In the genomic region with DNA sequence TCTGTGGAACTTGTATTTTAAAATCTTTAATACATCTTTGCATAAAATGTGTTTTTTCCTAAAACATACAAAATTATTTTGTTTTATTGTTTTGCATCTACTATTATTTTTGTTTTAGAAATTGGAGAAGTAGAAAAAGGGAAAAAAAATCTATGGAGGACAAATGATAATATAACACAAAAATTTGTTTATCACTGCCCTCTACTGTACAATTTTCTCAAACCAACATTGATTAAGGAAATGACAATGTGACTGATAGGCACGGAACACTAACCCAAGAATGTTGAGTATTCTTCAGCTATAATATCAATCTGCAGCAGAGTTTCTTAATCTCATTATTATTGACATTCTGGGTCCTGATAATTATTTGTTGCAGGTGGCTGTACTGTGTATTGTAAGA, we compare ENCODE assay signal across 9 cellular contexts. TPM values are rescaled to one million over a fixed set of nuclear protein-coding genes. Genes with fewer than 3 reads are reported as not detected.
DNase-seq lines count a peak whose midpoint lies in the region; ATAC-seq, FAIRE-seq and TF ChIP-seq lines count a peak whose summit lies in the region.
"Had no signal": no experiment of that assay in that cellular context is flagged by ENCODE, and none has a peak within 500 bp of the region (broad histone marks: within the 10 kb centered on the region; RNA-seq: fewer than 3 reads in every experiment).

No MANE protein-coding gene starts in this region.

- H3K9ac ChIP-seq in K562 (ENCODE audit: insufficient read depth in 1 of 2, low read depth in 2 of 2, low read length in 2 of 2), result no peak overlapping the region

- FAIRE-seq in K562 (lab: Jason Lieb, UNC), result peak; percentile 77

- TF ChIP-seq EP300 in K562 (IDR thresholded peaks at IDR 0.05; ENCODE audit: low read length), result no peak

- H4K20me1 ChIP-seq in K562 (replicated peaks; ENCODE audit: control insufficient read depth, insufficient read depth, low read length), result no peaks in the 10 kb centered on the region

- TF ChIP-seq RAD21 in K562 (CRISPR knock-in tag; conservative IDR thresholded peaks at IDR 0.05 in 1 of 2, IDR thresholded peaks at IDR 0.05 in 1 of 2), result peak; percentile 47 to 62

- in situ Hi-C loops in K562 (cut with MboI), result no loop called here

- BruUV-seq in K562 (replicated peaks; lab: Mats Ljungman, UMichigan), result no TSS peak

- 15% methylated on average over 1 of the region's 1 CpG for WGBS in K562 (ENCODE audit: insufficient coverage, low coverage, missing lambda C conversion rate)
- WGBS in psoas muscle, 3 donors, result 9 to 16% (median 10%) methylated on average over 1 of the region's 1 CpG
- 47 to 54% methylated on average over 1 of the region's 1 CpG for WGBS in testis, 2 donors

- H3K9me3 ChIP-seq in K562 (replicated peaks; ENCODE audit: control insufficient read depth, insufficient read depth, low read depth, low read length) (no peaks in the 10 kb centered on the region), psoas muscle (no peaks in the 10 kb centered on the region), testis (no peaks in the 10 kb centered on the region)

- H3K27ac ChIP-seq in K562 (ENCODE audit: extremely low read depth, low read depth, low read length) (no peak overlapping the region), psoas muscle (no peak overlapping the region), testis (no peak overlapping the region)

- H3K4me2 ChIP-seq in K562 (ENCODE audit: insufficient read depth, low read length), result no peak overlapping the region

- H3K4me3 ChIP-seq in K562 (no peak overlapping the region), psoas muscle (no peak overlapping the region), testis (no peak overlapping the region)

- H3K79me2 ChIP-seq in K562 (ENCODE audit: control insufficient read depth, insufficient read depth, low read length), result no peaks in the 10 kb centered on the region

- no peak overlapping the region for H3K27ac Mint-ChIP-seq in activated naive CD4-positive, alpha-beta T cell treated with anti-CD3 and anti-CD28 coated beads, Interleukin-2, amount 10 ng/mL, durations not matched to agents 7 days and 5 days
- H3K27ac Mint-ChIP-seq: stimulated activated naive CD8-positive, alpha-beta T cell treated with anti-CD3 and anti-CD28 coated beads, Interleukin-15, Interleukin-2, amounts not matched to agents 100 ng/mL and 50 ng/mL, for 24 hours had no signal

- H3K27me3 Mint-ChIP-seq in activated naive CD4-positive, alpha-beta T cell treated with anti-CD3 and anti-CD28 coated beads, Interleukin-2, amount 10 ng/mL, durations not matched to agents 7 days and 5 days, result peaks cover 9% of the 10 kb centered on the region

- DNase-seq in K562 (ENCODE audit: extremely low read depth in 1 of 4, low spot score in 3 of 4) (peak in 1 of 4 experiments; percentile 23), psoas muscle (no peak), testis (no peak), NCI-H146 treated with DMSO at 0.1 percent for 48 hours (lab: John Stamatoyannopoulos, UW; ENCODE audit: unreplicated experiment) (no peak)
- no peak for DNase-seq in activated CD4-positive, alpha-beta T cell treated with anti-CD3 and anti-CD28 coated beads for 4 hours
- DNase-seq in activated naive CD4-positive, alpha-beta T cell treated with anti-CD3 and anti-CD28 coated beads, Interleukin-2, amount 10 ng/mL, durations not matched to agents 7 days and 5 days, result no peak

- no peaks in the 10 kb centered on the region; a peak in 1 of 5 replicates for H3K27me3 ChIP-seq in K562 (ENCODE audit: control insufficient read depth in 2 of 2, insufficient read depth in 2 of 2, low read length in 2 of 2)
- no peaks in the 10 kb centered on the region for H3K27me3 ChIP-seq in psoas muscle (ENCODE audit: insufficient read depth in 3 of 3, low read length in 2 of 3)
- no peaks in the 10 kb centered on the region for H3K27me3 ChIP-seq in testis

- POLR2A ChIA-PET in K562 (lab: Yijun Ruan, JAX), result interaction anchor here (1.1 kb wide), 1 partner anchor 10 kb away, joined by 3 read pairs; a partner anchor contains a TSS

- no peaks in the 10 kb centered on the region for H3K9me1 ChIP-seq in K562 (ENCODE audit: control insufficient read depth, insufficient read depth, low read length)

- no peaks in the 10 kb centered on the region for H3K36me3 Mint-ChIP-seq in activated naive CD4-positive, alpha-beta T cell treated with anti-CD3 and anti-CD28 coated beads, Interleukin-2, amount 10 ng/mL, durations not matched to agents 7 days and 5 days

- CTCF ChIA-PET in K562 (lab: Yijun Ruan, JAX; ENCODE audit: low intra/inter-chr PET ratio), result interaction anchor here (0.8 to 2.4 kb wide), 3 partner anchors 135 to 167 kb away, joined by 3 to 14 read pairs (median 3); no protein-coding TSS in a partner anchor
- CTCF ChIA-PET in activated naive CD4-positive, alpha-beta T cell treated with anti-CD3 and anti-CD28 coated beads, Interleukin-2, amount 10 ng/mL, durations not matched to agents 7 days and 5 days (lab: Charles Lee), result interaction anchor here (0.9 to 1.3 kb wide), 2 partner anchors 10 to 149 kb away, joined by 3 to 12 read pairs; no protein-coding TSS in a partner anchor

- H3K9me3 Mint-ChIP-seq in activated naive CD4-positive, alpha-beta T cell treated with anti-CD3 and anti-CD28 coated beads, Interleukin-2, amount 10 ng/mL, durations not matched to agents 7 days and 5 days, result no peaks in the 10 kb centered on the region
- H3K9me3 Mint-ChIP-seq: stimulated activated naive CD8-positive, alpha-beta T cell treated with anti-CD3 and anti-CD28 coated beads, Interleukin-15, Interleukin-2, amounts not matched to agents 100 ng/mL and 50 ng/mL, for 24 hours had no signal

- intact Hi-C loops in K562 (cut with micrococcal nuclease) (loop anchor here (1.0 to 5.0 kb wide), 3 partner anchors 135 to 396 kb away; no protein-coding TSS in a partner anchor), psoas muscle (cut with DNase I) (loop anchor here in 1 of 2 donors (2.0 kb wide), 1 partner anchor 134 kb away; no protein-coding TSS in a partner anchor), testis (cut with DNase I; ENCODE audit: low total_unique reads) (no loop called here)

- ATAC-seq in GM18517 (IDR thresholded peaks at IDR 0.05; ENCODE audit: unreplicated experiment), result peak; percentile 60
- peak; percentile 57 for ATAC-seq in HG03432 (IDR thresholded peaks at IDR 0.05; ENCODE audit: unreplicated experiment)
- peak; percentile 60 for ATAC-seq in K562
- no peak for ATAC-seq in psoas muscle

- H3K4me3 Mint-ChIP-seq in activated naive CD4-positive, alpha-beta T cell treated with anti-CD3 and anti-CD28 coated beads, Interleukin-2, amount 10 ng/mL, durations not matched to agents 7 days and 5 days, result no peak overlapping the region
- H3K4me3 Mint-ChIP-seq: stimulated activated naive CD8-positive, alpha-beta T cell treated with anti-CD3 and anti-CD28 coated beads, Interleukin-15, Interleukin-2, amounts not matched to agents 100 ng/mL and 50 ng/mL, for 24 hours had no signal

- H2AFZ ChIP-seq in K562 (ENCODE audit: low read depth, low read length), result 0 out of 2 replicates have a peak overlapping the region, but pooled peaks have one; percentile 2

- TF ChIP-seq POLR2A in K562 (conservative IDR thresholded peaks at IDR 0.05) (no peak), testis (IDR thresholded peaks at IDR 0.05) (no peak)

- peak in 2 of 3 experiments; percentile 18 to 58; a peak in 3 of 6 replicates for TF ChIP-seq CTCF in K562 (IDR thresholded peaks at IDR 0.05 in 2 of 3, conservative IDR thresholded peaks at IDR 0.05 in 1 of 3; ENCODE audit: insufficient read depth in 2 of 3, low read depth in 1 of 3, low read length in 3 of 3)
- TF ChIP-seq CTCF in psoas muscle (IDR thresholded peaks at IDR 0.05), result peak; percentile 41
- no peak for TF ChIP-seq CTCF in testis (IDR thresholded peaks at IDR 0.05)

- H3K4me1 Mint-ChIP-seq in activated naive CD4-positive, alpha-beta T cell treated with anti-CD3 and anti-CD28 coated beads, Interleukin-2, amount 10 ng/mL, durations not matched to agents 7 days and 5 days, result no peaks in the 10 kb centered on the region

- H3K4me1 ChIP-seq in K562 (replicated peaks in 1 of 2; ENCODE audit: control insufficient read depth in 2 of 2, insufficient read depth in 2 of 2, low read length in 2 of 2), result no peaks in the 10 kb centered on the region
- no peaks in the 10 kb centered on the region for H3K4me1 ChIP-seq in psoas muscle
- H3K4me1 ChIP-seq in testis, result no peaks in the 10 kb centered on the region

- H3K36me3 ChIP-seq in K562 (ENCODE audit: control insufficient read depth, insufficient read depth, low read length), result no peaks in the 10 kb centered on the region
- H3K36me3 ChIP-seq in psoas muscle (ENCODE audit: insufficient read depth in 1 of 2, low read depth in 1 of 2), result no peaks in the 10 kb centered on the region
- no peaks in the 10 kb centered on the region for H3K36me3 ChIP-seq in testis (ENCODE audit: low read depth, missing control alignments)

RNA-seq across cellular contexts. Expression of a gene that starts 9.5 kb away (rescaled TPM):
- total RNA-seq in K562 (2011; cell fraction: chromatin; rRNA removed; ENCODE audit: low replicate concordance), result 16.8 and 65.4 TPM in 2 replicates
- 11.8 and 15.3 TPM in 2 replicates for total RNA-seq in K562 (2011; cell fraction: nucleolus; rRNA removed)
- total RNA-seq in K562 (2011; cell fraction: nucleoplasm; rRNA removed), result 29.0 and 51.5 TPM in 2 replicates
- total RNA-seq in K562 (2014; rRNA removed) (19.8 and 22.8 TPM in 2 replicates), K562 (2014; rRNA removed; fragmentation: Illumina TruSeq; extraction: Trizol) (50.4 and 59.3 TPM in 2 replicates), K562 (2015; rRNA removed; fragmentation: Illumina TruSeq; extraction: Trizol) (38.8 and 43.9 TPM in 2 replicates), K562 (2021) (37.0 and 38.1 TPM in 2 replicates), psoas muscle (10 to 100 TPM in 1 of 4 donors, 1 to 10 TPM in 3; 7.1 to 10.1 (median 9.6) TPM), testis (10 to 100 TPM; 15.9 to 22.7 TPM)
- polyA plus RNA-seq in K562 (2011; rRNA removed) (38.2 and 54.6 TPM in 2 replicates), K562 (2014; fragmentation: Illumina TruSeq; extraction: Trizol) (50.3 and 58.0 TPM in 2 replicates), K562 (2014; fragmentation: Nextera tagmentation; extraction: Ambion mirVana) (100 to 1,000 TPM; 216 to 233 TPM), K562 (2014; rRNA removed) (36.0 and 43.8 TPM in 2 replicates), psoas muscle (1 to 10 TPM; 5.5 to 8.3 (median 6.2) TPM), testis (ENCODE audit: insufficient read depth, low read depth, low replicate concordance) (14.7 TPM)
- 8.1 and 14.7 TPM in 2 replicates for polyA plus RNA-seq in K562 (2011; cell fraction: cytosol; rRNA removed)
- 19.7 and 49.3 TPM in 2 replicates for polyA plus RNA-seq in K562 (2011; cell fraction: nucleus; rRNA removed)
- 34.5 and 42.1 TPM in 2 replicates for polyA plus RNA-seq in K562 (2012)
- polyA minus RNA-seq in K562 (2011; rRNA and poly(A)+ RNA removed), result 54.3 and 56.3 TPM in 2 replicates
- 12.3 and 13.2 TPM in 2 replicates for polyA minus RNA-seq in K562 (2011; cell fraction: cytosol; rRNA and poly(A)+ RNA removed)
- 27.2 and 55.6 TPM in 2 replicates for polyA minus RNA-seq in K562 (2011; cell fraction: nucleus; rRNA and poly(A)+ RNA removed)

RNA-seq across cellular contexts. Expression of a gene that starts 47.4 kb away (rescaled TPM):
- 894 and 1,629 TPM in 2 replicates for total RNA-seq in K562 (2011; cell fraction: chromatin; rRNA removed; ENCODE audit: low replicate concordance)
- 336 and 368 TPM in 2 replicates for total RNA-seq in K562 (2011; cell fraction: nucleolus; rRNA removed)
- 603 and 625 TPM in 2 replicates for total RNA-seq in K562 (2011; cell fraction: nucleoplasm; rRNA removed)
- total RNA-seq in K562 (2014; rRNA removed) (228 and 247 TPM in 2 replicates), K562 (2014; rRNA removed; fragmentation: Illumina TruSeq; extraction: Trizol) (393 and 413 TPM in 2 replicates), K562 (2015; rRNA removed; fragmentation: Illumina TruSeq; extraction: Trizol) (254 and 267 TPM in 2 replicates), K562 (2021) (290 and 301 TPM in 2 replicates), psoas muscle (10 to 100 TPM; 12.0 to 39.2 (median 23.1) TPM), testis (10 to 100 TPM; 11.8 to 13.1 TPM)
- polyA plus RNA-seq in K562 (2011; rRNA removed) (205 and 316 TPM in 2 replicates), K562 (2014; fragmentation: Illumina TruSeq; extraction: Trizol) (288 and 329 TPM in 2 replicates), K562 (2014; fragmentation: Nextera tagmentation; extraction: Ambion mirVana) (100 to 1,000 TPM; 221 to 292 TPM), K562 (2014; rRNA removed) (195 and 210 TPM in 2 replicates), psoas muscle (10 to 100 TPM in 1 of 3 donors, 1 to 10 TPM in 1, under 1 TPM in 1; 0.90 to 11.7 (median 4.9) TPM), testis (ENCODE audit: insufficient read depth, low read depth, low replicate concordance) (7.4 TPM)
- polyA plus RNA-seq in K562 (2011; cell fraction: cytosol; rRNA removed), result 91.5 and 147 TPM in 2 replicates
- 211 and 239 TPM in 2 replicates for polyA plus RNA-seq in K562 (2011; cell fraction: nucleus; rRNA removed)
- 152 and 202 TPM in 2 replicates for polyA plus RNA-seq in K562 (2012)
- 717 and 810 TPM in 2 replicates for polyA minus RNA-seq in K562 (2011; rRNA and poly(A)+ RNA removed)
- 96.8 and 138 TPM in 2 replicates for polyA minus RNA-seq in K562 (2011; cell fraction: cytosol; rRNA and poly(A)+ RNA removed)
- polyA minus RNA-seq in K562 (2011; cell fraction: nucleus; rRNA and poly(A)+ RNA removed), result 704 and 866 TPM in 2 replicates

Comparison
In these comparisons a context has a peak if more than half of its experiments do, and no peak if none do; other contexts are left out.
1. ATAC-seq: peak in GM18517 (single experiment), HG03432 (single experiment) and K562 (single experiment); none in psoas muscle (0 of 4).
2. CTCF ChIP-seq: peak in K562 (2 of 3) and psoas muscle (single experiment); none in testis (0 of 3).
3. RNA of a gene that starts 47.4 kb away (total RNA-seq): 228 to 1,629 TPM in K562; 12.0 to 39.2 TPM in psoas muscle and 11.8 to 13.1 TPM in testis; every median in the first group is over 4 times any median in the second.